ENCODE assay signal across 1 cellular context in the genomic region with DNA sequence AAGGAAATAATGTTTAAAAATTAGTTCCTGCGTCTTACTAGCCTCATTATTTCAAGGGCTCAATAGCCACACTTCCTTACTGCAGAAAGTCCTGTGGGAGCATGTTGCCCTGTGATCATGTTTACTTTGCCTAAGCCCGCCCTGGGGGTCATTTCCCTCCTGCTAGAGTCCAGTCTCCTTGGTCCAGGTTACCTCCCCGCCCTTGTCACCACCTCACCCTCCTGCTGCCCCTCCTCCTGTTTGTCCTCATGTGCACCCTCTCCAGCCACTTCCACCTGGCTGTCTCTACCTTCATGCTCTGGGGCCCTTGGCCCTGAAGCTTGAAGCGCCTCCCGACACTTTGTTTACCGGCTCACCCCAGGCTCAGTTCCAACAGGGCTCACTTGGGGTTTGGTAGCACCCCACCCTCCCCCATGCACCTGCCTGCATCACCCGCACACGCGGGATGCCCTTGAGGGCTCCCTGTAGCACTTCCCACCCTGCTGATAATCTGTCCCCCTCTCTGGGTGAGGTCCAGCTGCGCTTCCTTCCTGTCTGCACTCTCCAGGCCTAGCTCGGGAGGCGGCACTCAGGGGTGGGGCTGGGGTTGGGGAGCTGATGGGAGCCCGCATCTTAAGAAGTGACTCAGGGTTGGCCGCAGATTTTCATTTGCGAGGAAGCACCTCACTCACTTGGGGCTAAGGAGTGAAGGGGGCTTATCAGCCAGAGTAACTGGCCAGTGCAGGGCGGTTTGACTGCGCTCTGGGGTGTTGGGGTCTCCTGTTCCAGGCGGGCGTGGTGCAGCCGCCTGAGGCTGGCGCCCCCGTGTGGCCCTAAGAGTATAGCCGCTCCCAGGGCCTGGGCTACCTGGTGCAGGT.
TF ChIP-seq lines count a peak whose summit lies in the region.

No MANE protein-coding gene starts in this region.

TF ChIP-seq in K562, 482 proteins besides CTCF, POLR2A, EP300 and RAD21:
- no peak for TF ChIP-seq SP2 (IDR thresholded peaks at IDR 0.05; ENCODE audit: extremely low read depth, low read depth, low read length, poor library complexity, severe bottlenecking)
- TF ChIP-seq MED1 (CRISPR knock-in tag; IDR thresholded peaks at IDR 0.05; ENCODE audit: borderline replicate concordance), result no peak
- TF ChIP-seq TEAD4 (IDR thresholded peaks at IDR 0.05; ENCODE audit: low read length), result no peak
- no peak for TF ChIP-seq TEAD4 (CRISPR knock-in tag; IDR thresholded peaks at IDR 0.05; ENCODE audit: borderline replicate concordance)
- TF ChIP-seq HMGN3 (IDR thresholded peaks at IDR 0.05; ENCODE audit: borderline replicate concordance, extremely low read depth, insufficient read length, low read depth, low read length), result peak; percentile 7
- TF ChIP-seq YBX1 (IDR thresholded peaks at IDR 0.05), result no peak
- TF ChIP-seq MAZ (CRISPR knock-in tag; conservative IDR thresholded peaks at IDR 0.05 in 1 of 2, IDR thresholded peaks at IDR 0.05 in 1 of 2), result peak in 1 of 2 experiments; percentile 34; a peak in 1 of 4 replicates
- TF ChIP-seq, protein P1, sequence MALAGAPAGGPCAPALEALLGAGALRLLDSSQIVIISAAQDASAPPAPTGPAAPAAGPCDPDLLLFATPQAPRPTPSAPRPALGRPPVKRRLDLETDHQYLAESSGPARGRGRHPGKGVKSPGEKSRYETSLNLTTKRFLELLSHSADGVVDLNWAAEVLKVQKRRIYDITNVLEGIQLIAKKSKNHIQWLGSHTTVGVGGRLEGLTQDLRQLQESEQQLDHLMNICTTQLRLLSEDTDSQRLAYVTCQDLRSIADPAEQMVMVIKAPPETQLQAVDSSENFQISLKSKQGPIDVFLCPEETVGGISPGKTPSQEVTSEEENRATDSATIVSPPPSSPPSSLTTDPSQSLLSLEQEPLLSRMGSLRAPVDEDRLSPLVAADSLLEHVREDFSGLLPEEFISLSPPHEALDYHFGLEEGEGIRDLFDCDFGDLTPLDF (CRISPR knock-in tag; IDR thresholded peaks at IDR 0.05), result no peak
- TF ChIP-seq ZNF778 (CRISPR knock-in tag; IDR thresholded peaks at IDR 0.05), result no peak
- TF ChIP-seq, protein P2, sequence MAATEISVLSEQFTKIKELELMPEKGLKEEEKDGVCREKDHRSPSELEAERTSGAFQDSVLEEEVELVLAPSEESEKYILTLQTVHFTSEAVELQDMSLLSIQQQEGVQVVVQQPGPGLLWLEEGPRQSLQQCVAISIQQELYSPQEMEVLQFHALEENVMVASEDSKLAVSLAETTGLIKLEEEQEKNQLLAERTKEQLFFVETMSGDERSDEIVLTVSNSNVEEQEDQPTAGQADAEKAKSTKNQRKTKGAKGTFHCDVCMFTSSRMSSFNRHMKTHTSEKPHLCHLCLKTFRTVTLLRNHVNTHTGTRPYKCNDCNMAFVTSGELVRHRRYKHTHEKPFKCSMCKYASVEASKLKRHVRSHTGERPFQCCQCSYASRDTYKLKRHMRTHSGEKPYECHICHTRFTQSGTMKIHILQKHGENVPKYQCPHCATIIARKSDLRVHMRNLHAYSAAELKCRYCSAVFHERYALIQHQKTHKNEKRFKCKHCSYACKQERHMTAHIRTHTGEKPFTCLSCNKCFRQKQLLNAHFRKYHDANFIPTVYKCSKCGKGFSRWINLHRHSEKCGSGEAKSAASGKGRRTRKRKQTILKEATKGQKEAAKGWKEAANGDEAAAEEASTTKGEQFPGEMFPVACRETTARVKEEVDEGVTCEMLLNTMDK (IDR thresholded peaks at IDR 0.05; ENCODE audit: borderline replicate concordance, insufficient read depth, low read depth, low read length, poor library complexity, severe bottlenecking), result peak; percentile 86
- TF ChIP-seq CTBP1 (IDR thresholded peaks at IDR 0.05; ENCODE audit: borderline replicate concordance), result 0 out of 2 replicates have a peak, but pooled peaks have one; percentile 59
- peak; percentile 62 for TF ChIP-seq ZNF384 (IDR thresholded peaks at IDR 0.05; ENCODE audit: low read depth, low read length)
- no peak for TF ChIP-seq ZNF57 (CRISPR knock-in tag; IDR thresholded peaks at IDR 0.05)
- TF ChIP-seq ZEB2 (IDR thresholded peaks at IDR 0.05), result peak; percentile 54; the same call in 1 of the 2 replicates
- peak; percentile 35; the same call in 1 of the 2 replicates for TF ChIP-seq ZBTB7A (IDR thresholded peaks at IDR 0.05; ENCODE audit: borderline replicate concordance, control insufficient read depth, low read depth, low read length)
- no peak for TF ChIP-seq ZNF431 (CRISPR knock-in tag; IDR thresholded peaks at IDR 0.05)
- 0 out of 4 replicates have a peak, but pooled peaks of 1 of the 2 experiments have one; percentile 13 for TF ChIP-seq RCOR1 (IDR thresholded peaks at IDR 0.05; ENCODE audit: borderline replicate concordance in 1 of 2, low read depth in 2 of 2, low read length in 2 of 2)
